In genomic region chr19:41076286-41076685, GRCh38 we compare ENCODE assay signal across 39 cellular contexts. TPM values are rescaled to one million over a fixed set of nuclear protein-coding genes. Genes with fewer than 3 reads are reported as not detected.
"Had no signal": no experiment of that assay in that cellular context is flagged by ENCODE, and none has a peak within 500 bp of the region (broad histone marks: within the 10 kb centered on the region; RNA-seq: fewer than 3 reads in every experiment).

No MANE protein-coding gene starts in this region.

- ATAC-seq: activated CD4-positive, alpha-beta T cell treated with anti-CD3 and anti-CD28 coated beads for 36 hours; activated CD8-positive, alpha-beta memory T cell treated with anti-CD3 and anti-CD28 coated beads, Interleukin-2, amount 10 ng/mL, durations not matched to agents 7 days and 5 days; activated CD8-positive, alpha-beta T cell treated with anti-CD3 and anti-CD28 coated beads, Interleukin-2, amount 10 ng/mL, durations not matched to agents 7 days and 5 days; activated naive CD8-positive, alpha-beta T cell treated with anti-CD3 and anti-CD28 coated beads, Interleukin-2, amount 50 U/mL, for 24 hours; body of pancreas; gastroesophageal sphincter; heart right ventricle had no signal

- H3K27ac ChIP-seq: adrenal gland, body of pancreas, colonic mucosa, epithelial cell of prostate, esophagus squamous epithelium, gastroesophageal sphincter, heart right ventricle, hepatocyte had no signal

- H3K4me1 ChIP-seq: adrenal gland, body of pancreas, colonic mucosa, esophagus squamous epithelium, gastroesophageal sphincter, heart right ventricle had no signal

- DNase-seq: activated CD4-positive, alpha-beta memory T cell treated with anti-CD3 and anti-CD28 coated beads for 36 hours; activated CD4-positive, alpha-beta T cell treated with anti-CD3 and anti-CD28 coated beads for 36 hours; activated CD4-positive, alpha-beta T cell treated with anti-CD3 and anti-CD28 coated beads, Interleukin-2, amount 10 ng/mL, durations not matched to agents 24 days and 14 days; activated CD4-positive, CD25-positive, alpha-beta regulatory T cell; activated CD4-positive, CD25-positive, alpha-beta regulatory T cell treated with anti-CD3 and anti-CD28 coated beads, Interleukin-2, amount 50 U/mL, for 72 hours; activated CD8-positive, alpha-beta memory T cell treated with anti-CD3 and anti-CD28 coated beads, Interleukin-2, amount 10 ng/mL, durations not matched to agents 7 days and 5 days; activated CD8-positive, alpha-beta memory T cell treated with anti-CD3 and anti-CD28 coated beads, Interleukin-2, amount 50 U/mL, for 4 hours; activated CD8-positive, alpha-beta T cell treated with anti-CD3 and anti-CD28 coated beads, Interleukin-2, amount 10 ng/mL, durations not matched to agents 7 days and 5 days; activated effector memory CD4-positive, alpha-beta T cell treated with anti-CD3 and anti-CD28 coated beads, Interleukin-2, amount 50 U/mL, for 16 hours; activated naive CD4-positive, alpha-beta T cell treated with anti-CD3 and anti-CD28 coated beads for 36 hours; activated naive CD8-positive, alpha-beta T cell treated with anti-CD3 and anti-CD28 coated beads for 36 hours; activated naive CD8-positive, alpha-beta T cell treated with anti-CD3 and anti-CD28 coated beads, Interleukin-2, amount 50 U/mL, for 24 hours; activated T-cell treated with anti-CD3 and anti-CD28 coated beads, Interleukin-2, amount 50 U/mL, for 1 hour; activated T-cell treated with anti-CD3 and anti-CD28 coated beads, Interleukin-2, amount 50 U/mL, for 48 hours; adrenal gland; amygdala; aorta; body of pancreas; caudate nucleus; cerebellar nuclear complex; colonic mucosa; effector CD8-positive, alpha-beta T cell; esophagus squamous epithelium; foreskin melanocyte; heart right ventricle; T1000 had no signal

- H3K4me3 ChIP-seq: adrenal gland, body of pancreas, colonic mucosa, esophagus squamous epithelium, gastroesophageal sphincter, heart right ventricle, hepatocyte had no signal

- FAIRE-seq: endometrium, endothelial cell of umbilical vein had no signal

- H3K36me3 ChIP-seq: adrenal gland, colonic mucosa, esophagus squamous epithelium, gastroesophageal sphincter, heart right ventricle had no signal

- H3K4me2 ChIP-seq: hepatocyte had no signal

- H3K79me2 ChIP-seq: hepatocyte had no signal

- H2AFZ ChIP-seq: hepatocyte had no signal

- H3K9me3 ChIP-seq: adrenal gland, body of pancreas, colonic mucosa had no signal

- H3K27me3 ChIP-seq: adrenal gland, body of pancreas, colonic mucosa, hepatocyte had no signal

RNA-seq across cellular contexts. Expression of gene CYP2A13, which starts 12.0 kb away (rescaled TPM):
- total RNA-seq: activated CD4-positive, alpha-beta memory T cell treated with anti-CD3 and anti-CD28 coated beads for 36 hours; activated CD4-positive, alpha-beta T cell treated with anti-CD3 and anti-CD28 coated beads for 36 hours; activated CD4-positive, alpha-beta T cell treated with anti-CD3 and anti-CD28 coated beads, Interleukin-2, amount 10 ng/mL, durations not matched to agents 24 days and 14 days; activated CD8-positive, alpha-beta memory T cell treated with anti-CD3 and anti-CD28 coated beads for 36 hours; activated CD8-positive, alpha-beta memory T cell treated with anti-CD3 and anti-CD28 coated beads, Interleukin-2, amount 10 ng/mL, durations not matched to agents 7 days and 5 days; activated CD8-positive, alpha-beta T cell treated with anti-CD3 and anti-CD28 coated beads, Interleukin-2, amount 10 ng/mL, durations not matched to agents 7 days and 5 days; activated naive CD4-positive, alpha-beta T cell treated with anti-CD3 and anti-CD28 coated beads for 36 hours; activated naive CD8-positive, alpha-beta T cell treated with anti-CD3 and anti-CD28 coated beads for 36 hours; activated T-helper 1 cell treated with anti-CD3 and anti-CD28 coated beads, Interleukin-12 subunit alpha, Interleukin-12 subunit beta, Interleukin-2, Interleukin-4 antibody, amounts not matched to agents 30 ng/mL and 10 ng/mL and 1 ng/mL, durations not matched to agents 14 hours and 24 hours and 36 hours; activated T-helper 2 cell treated with anti-CD3 and anti-CD28 coated beads, Interferon-gamma antibody, Interleukin-2, Interleukin-4, amounts not matched to agents 10 μg/mL and 5 μg/mL and 100 μg/mL, durations not matched to agents 14 hours and 24 hours and 36 hours; adrenal gland; aorta; body of pancreas; colonic mucosa; dermis microvascular lymphatic vessel endothelial cell; endothelial cell of umbilical vein; esophagus squamous epithelium; fibroblast of lung; fibroblast of villous mesenchyme; gastroesophageal sphincter; glomerular endothelial cell; heart right ventricle; hepatocyte had no signal
- polyA plus RNA-seq: adrenal gland, aorta, endothelial cell of umbilical vein, esophagus, fibroblast of lung, heart right ventricle, hepatocyte had no signal

RNA-seq across cellular contexts. Expression of gene CYP2F1, which starts 37.9 kb away (rescaled TPM):
- total RNA-seq: activated CD4-positive, alpha-beta memory T cell treated with anti-CD3 and anti-CD28 coated beads for 36 hours; activated CD4-positive, alpha-beta T cell treated with anti-CD3 and anti-CD28 coated beads for 36 hours; activated CD4-positive, alpha-beta T cell treated with anti-CD3 and anti-CD28 coated beads, Interleukin-2, amount 10 ng/mL, durations not matched to agents 24 days and 14 days; activated CD8-positive, alpha-beta memory T cell treated with anti-CD3 and anti-CD28 coated beads for 36 hours; activated CD8-positive, alpha-beta memory T cell treated with anti-CD3 and anti-CD28 coated beads, Interleukin-2, amount 10 ng/mL, durations not matched to agents 7 days and 5 days; activated CD8-positive, alpha-beta T cell treated with anti-CD3 and anti-CD28 coated beads, Interleukin-2, amount 10 ng/mL, durations not matched to agents 7 days and 5 days; activated naive CD4-positive, alpha-beta T cell treated with anti-CD3 and anti-CD28 coated beads for 36 hours; activated naive CD8-positive, alpha-beta T cell treated with anti-CD3 and anti-CD28 coated beads for 36 hours; activated T-helper 1 cell treated with anti-CD3 and anti-CD28 coated beads, Interleukin-12 subunit alpha, Interleukin-12 subunit beta, Interleukin-2, Interleukin-4 antibody, amounts not matched to agents 30 ng/mL and 10 ng/mL and 1 ng/mL, durations not matched to agents 14 hours and 24 hours and 36 hours; activated T-helper 2 cell treated with anti-CD3 and anti-CD28 coated beads, Interferon-gamma antibody, Interleukin-2, Interleukin-4, amounts not matched to agents 10 μg/mL and 5 μg/mL and 100 μg/mL, durations not matched to agents 14 hours and 24 hours and 36 hours; adrenal gland; aorta; body of pancreas; colonic mucosa; dermis microvascular lymphatic vessel endothelial cell; endothelial cell of umbilical vein; fibroblast of lung; fibroblast of villous mesenchyme; gastroesophageal sphincter; glomerular endothelial cell; heart right ventricle; hepatocyte had no signal
- polyA plus RNA-seq: adrenal gland, aorta, endothelial cell of umbilical vein, fibroblast of lung, heart right ventricle, hepatocyte had no signal
